In the genomic region with DNA sequence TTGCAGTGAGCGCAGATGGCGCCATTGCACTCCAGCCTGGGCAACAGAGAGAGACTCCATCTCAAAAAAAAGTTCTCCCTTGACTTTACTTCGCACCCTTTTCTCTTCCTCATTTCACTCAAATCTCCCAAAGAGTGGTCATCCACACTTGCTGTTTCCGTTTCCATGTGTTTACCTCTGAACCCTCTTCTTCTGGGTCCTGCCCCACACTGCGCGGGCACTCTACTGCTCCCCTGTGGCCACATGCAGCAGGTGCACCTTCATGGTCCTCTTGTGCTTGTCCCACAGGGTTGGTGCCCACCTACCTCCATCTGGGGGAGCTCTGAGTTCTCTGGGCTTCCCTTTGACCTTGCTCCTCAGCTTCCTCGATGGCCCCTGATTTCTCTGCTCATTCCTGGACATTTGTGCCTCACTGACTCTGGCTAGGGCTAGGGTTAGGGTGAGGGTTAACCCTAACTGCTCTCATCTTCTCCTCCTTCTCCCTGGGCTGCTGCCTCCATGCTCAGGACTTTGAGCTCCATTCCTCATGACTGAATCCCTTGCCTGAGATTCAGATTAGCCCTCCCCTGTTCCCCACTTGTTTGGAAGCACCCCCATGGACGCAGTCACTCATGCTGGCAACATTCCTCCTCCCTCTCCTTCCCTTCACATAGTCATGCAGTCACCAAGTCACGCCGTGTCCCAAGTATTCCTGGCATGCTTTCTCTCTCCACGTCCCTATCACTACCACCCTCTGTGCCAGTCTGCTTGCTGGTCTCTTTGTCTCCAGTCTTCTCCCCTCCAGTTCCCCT, we compare ENCODE assay signal across 9 cellular contexts. TPM values are rescaled to one million over a fixed set of nuclear protein-coding genes. Genes with fewer than 3 reads are reported as not detected.
A peak's percentile ranks its signal among the peaks of the same experiment; 100 is the strongest.
DNase-seq lines count a peak whose midpoint lies in the region; ATAC-seq, FAIRE-seq and TF ChIP-seq lines count a peak whose summit lies in the region.
"Had no signal": no experiment of that assay in that cellular context is flagged by ENCODE, and none has a peak within 500 bp of the region (broad histone marks: within the 10 kb centered on the region; RNA-seq: fewer than 3 reads in every experiment).

No MANE protein-coding gene starts in this region.

- no peak overlapping the region for H3K9ac ChIP-seq in KMS-11
- H3K9ac ChIP-seq in colonic mucosa (ENCODE audit: low read depth in 2 of 2, low read length in 2 of 2): no peak overlapping the region

- H3K9me3 Mint-ChIP-seq in nephron progenitor cell: peaks cover 38% of the 10 kb centered on the region

- intact Hi-C loops in colonic mucosa (cut with DNase I): no loop called here

- H3K27ac Mint-ChIP-seq in nephron progenitor cell: no peak overlapping the region
- H3K27ac Mint-ChIP-seq: natural killer cell had no signal

- peak; percentile 43 for TF ChIP-seq CTCF in GM10248 (IDR thresholded peaks at IDR 0.05; ENCODE audit: control extremely low read depth, extremely low read depth, low read depth, missing control alignments)
- TF ChIP-seq CTCF in KMS-11 (conservative IDR thresholded peaks at IDR 0.05; ENCODE audit: low read depth, low read length): peak; percentile 36; the same call in 1 of the 2 replicates
- TF ChIP-seq CTCF in colonic mucosa (IDR thresholded peaks at IDR 0.05): peak; percentile 24
- peak; percentile 56 for TF ChIP-seq CTCF in nephron progenitor cell (IDR thresholded peaks at IDR 0.05)

- H2AFZ ChIP-seq in KMS-11 (ENCODE audit: low read depth): no peak overlapping the region

- H3K4me1 ChIP-seq in KMS-11 (ENCODE audit: low read depth, poor library complexity, severe bottlenecking): no peaks in the 10 kb centered on the region
- H3K4me1 ChIP-seq in colonic mucosa: no peaks in the 10 kb centered on the region

- no peak for FAIRE-seq in GM12891 (lab: Jason Lieb, UNC)

- peaks cover 13% of the 10 kb centered on the region for H3K4me1 Mint-ChIP-seq in nephron progenitor cell
- H3K4me1 Mint-ChIP-seq: natural killer cell had no signal

- ATAC-seq in HG03354 (IDR thresholded peaks at IDR 0.05; ENCODE audit: poor library complexity, severe bottlenecking, unreplicated experiment): no peak
- no peak for ATAC-seq in HG03432 (IDR thresholded peaks at IDR 0.05; ENCODE audit: unreplicated experiment)

- H3K36me3 ChIP-seq in KMS-11 (ENCODE audit: insufficient read depth): no peaks in the 10 kb centered on the region
- no peaks in the 10 kb centered on the region for H3K36me3 ChIP-seq in colonic mucosa

- H3K27me3 Mint-ChIP-seq in nephron progenitor cell (ENCODE audit: low read depth, poor library complexity): peaks cover 27% of the 10 kb centered on the region

- no peaks in the 10 kb centered on the region for H3K36me3 Mint-ChIP-seq in nephron progenitor cell (ENCODE audit: low read depth)
- H3K36me3 Mint-ChIP-seq: natural killer cell had no signal

- H3K4me3 Mint-ChIP-seq in nephron progenitor cell: no peak overlapping the region
- H3K4me3 Mint-ChIP-seq: natural killer cell had no signal

- H3K4me3 ChIP-seq in KMS-11 (IDR thresholded peaks at IDR 0.05; ENCODE audit: insufficient read depth, low read depth, low read length) (no peak overlapping the region), colonic mucosa (no peak overlapping the region)

- H3K9me3 ChIP-seq in colonic mucosa: no peaks in the 10 kb centered on the region

- H3K79me2 ChIP-seq in KMS-11 (ENCODE audit: insufficient read depth, low read depth): no peaks in the 10 kb centered on the region

- POLR2A ChIA-PET in GM10248 (lab: Yijun Ruan, JAX): no interaction called here

- H3K27me3 ChIP-seq in KMS-11 (ENCODE audit: insufficient read depth, low read depth): no peaks in the 10 kb centered on the region
- H3K27me3 ChIP-seq in colonic mucosa: no peaks in the 10 kb centered on the region

- H3K27ac ChIP-seq in KMS-11: no peak overlapping the region
- no peak overlapping the region for H3K27ac ChIP-seq in colonic mucosa

- H4K20me1 ChIP-seq in KMS-11 (ENCODE audit: insufficient read depth): no peaks in the 10 kb centered on the region

- H3K4me2 ChIP-seq in KMS-11: no peak overlapping the region

- no peak for TF ChIP-seq POLR2A in GM12891 (IDR thresholded peaks at IDR 0.05; ENCODE audit: low read depth, low read length)

- CTCF ChIA-PET in GM10248 (lab: Yijun Ruan, JAX): interaction anchor here (0.8 kb wide), 1 partner anchor 11 kb away, joined by 4 read pairs; no protein-coding TSS in a partner anchor

- DNase-seq in GM10248 (ENCODE audit: extremely low spot score) (peak; percentile 45), colonic mucosa (peak; percentile 27), nephron progenitor cell (peak; percentile 38), GM12891 (ENCODE audit: insufficient read length, low spot score) (no peak), OCI-M2 (lab: John Stamatoyannopoulos, UW; ENCODE audit: unreplicated experiment) (no peak)
- DNase-seq: natural killer cell had no signal

TF ChIP-seq in GM12891, 5 proteins besides CTCF, POLR2A, EP300 and RAD21:
- TF ChIP-seq TAF1 (IDR thresholded peaks at IDR 0.05; ENCODE audit: low read depth, low read length): no peak
- no peak for TF ChIP-seq SPI1 (IDR thresholded peaks at IDR 0.05; ENCODE audit: low read depth, low read length)
- no peak for TF ChIP-seq POLR2AphosphoS5 (IDR thresholded peaks at IDR 0.05; ENCODE audit: low read depth, low read length)
- no peak for TF ChIP-seq POU2F2 (IDR thresholded peaks at IDR 0.05; ENCODE audit: low read depth, low read length)
- TF ChIP-seq PAX5 (IDR thresholded peaks at IDR 0.05; ENCODE audit: insufficient read depth, low read length, severe bottlenecking): no peak

RNA-seq across cellular contexts. Expression of gene KY, which starts 26.6 kb away (rescaled TPM):
- under 1 TPM; 0.32 to 0.44 TPM for total RNA-seq in colonic mucosa
- not detected for polyA plus RNA-seq in GM12891 (2012; ENCODE audit: low read depth, missing spikeins)

Comparison
In these comparisons a context has a peak if more than half of its experiments do, and no peak if none do; other contexts are left out.
1. DNase-seq: peak in GM10248 (single experiment), colonic mucosa (single experiment) and nephron progenitor cell (single experiment); none in GM12891 (single experiment) and OCI-M2 (single experiment).
2. Peak in every context shown above with its lines, with median percentiles within 50 percentile points of each other: CTCF ChIP-seq.